In the genomic region with DNA sequence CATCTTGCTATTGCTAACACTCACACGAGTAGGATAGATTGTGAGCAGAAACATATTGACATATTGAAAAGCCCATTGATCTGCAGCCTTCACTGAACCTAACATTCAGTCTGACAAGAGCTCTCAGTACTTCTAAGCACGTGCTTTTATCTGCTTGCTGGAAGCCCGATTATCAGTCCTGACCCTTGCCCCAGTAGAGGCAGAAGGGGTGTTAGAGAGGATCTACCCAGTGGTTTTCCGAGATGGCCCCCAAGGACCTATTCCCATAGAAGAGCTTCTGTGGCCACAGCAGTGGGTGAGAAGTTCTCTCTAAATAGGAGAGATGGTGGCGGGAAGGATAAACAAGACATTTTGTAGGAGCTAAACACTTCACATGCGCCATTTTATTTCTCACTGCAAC, we compare ENCODE assay signal across 1 cellular context.
TF ChIP-seq lines count a peak whose summit lies in the region.

No MANE protein-coding gene starts in this region.

TF ChIP-seq in K562, 482 proteins besides CTCF, POLR2A, EP300 and RAD21 (continued from another document and continues in another):
- TF ChIP-seq, protein P1, sequence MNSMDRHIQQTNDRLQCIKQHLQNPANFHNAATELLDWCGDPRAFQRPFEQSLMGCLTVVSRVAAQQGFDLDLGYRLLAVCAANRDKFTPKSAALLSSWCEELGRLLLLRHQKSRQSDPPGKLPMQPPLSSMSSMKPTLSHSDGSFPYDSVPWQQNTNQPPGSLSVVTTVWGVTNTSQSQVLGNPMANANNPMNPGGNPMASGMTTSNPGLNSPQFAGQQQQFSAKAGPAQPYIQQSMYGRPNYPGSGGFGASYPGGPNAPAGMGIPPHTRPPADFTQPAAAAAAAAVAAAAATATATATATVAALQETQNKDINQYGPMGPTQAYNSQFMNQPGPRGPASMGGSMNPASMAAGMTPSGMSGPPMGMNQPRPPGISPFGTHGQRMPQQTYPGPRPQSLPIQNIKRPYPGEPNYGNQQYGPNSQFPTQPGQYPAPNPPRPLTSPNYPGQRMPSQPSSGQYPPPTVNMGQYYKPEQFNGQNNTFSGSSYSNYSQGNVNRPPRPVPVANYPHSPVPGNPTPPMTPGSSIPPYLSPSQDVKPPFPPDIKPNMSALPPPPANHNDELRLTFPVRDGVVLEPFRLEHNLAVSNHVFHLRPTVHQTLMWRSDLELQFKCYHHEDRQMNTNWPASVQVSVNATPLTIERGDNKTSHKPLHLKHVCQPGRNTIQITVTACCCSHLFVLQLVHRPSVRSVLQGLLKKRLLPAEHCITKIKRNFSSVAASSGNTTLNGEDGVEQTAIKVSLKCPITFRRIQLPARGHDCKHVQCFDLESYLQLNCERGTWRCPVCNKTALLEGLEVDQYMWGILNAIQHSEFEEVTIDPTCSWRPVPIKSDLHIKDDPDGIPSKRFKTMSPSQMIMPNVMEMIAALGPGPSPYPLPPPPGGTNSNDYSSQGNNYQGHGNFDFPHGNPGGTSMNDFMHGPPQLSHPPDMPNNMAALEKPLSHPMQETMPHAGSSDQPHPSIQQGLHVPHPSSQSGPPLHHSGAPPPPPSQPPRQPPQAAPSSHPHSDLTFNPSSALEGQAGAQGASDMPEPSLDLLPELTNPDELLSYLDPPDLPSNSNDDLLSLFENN (IDR thresholded peaks at IDR 0.05; ENCODE audit: low read depth in 2 of 2, low read length in 2 of 2), result no peak
- TF ChIP-seq ZNF175 (CRISPR knock-in tag; IDR thresholded peaks at IDR 0.05; ENCODE audit: low read depth), result peak; percentile 67; the same call in 1 of the 2 replicates
- TF ChIP-seq XRCC5 (IDR thresholded peaks at IDR 0.05; ENCODE audit: low read depth, low read length), result no peak
- TF ChIP-seq SMARCC2 (IDR thresholded peaks at IDR 0.05; ENCODE audit: low read depth), result no peak
- no peak for TF ChIP-seq MEF2D (tag; conservative IDR thresholded peaks at IDR 0.05; ENCODE audit: low read depth)
- TF ChIP-seq MYC (IDR thresholded peaks at IDR 0.05; ENCODE audit: low read depth, low read length), result no peak
- TF ChIP-seq MYC (CRISPR knock-in tag; IDR thresholded peaks at IDR 0.05; ENCODE audit: borderline replicate concordance, low read depth), result no peak
- no peak for TF ChIP-seq ZNF354B (CRISPR knock-in tag; IDR thresholded peaks at IDR 0.05)
- TF ChIP-seq GTF2E2 (tag; IDR thresholded peaks at IDR 0.05), result no peak
- 0 out of 2 replicates have a peak, but pooled peaks have one; percentile 58 for TF ChIP-seq E2F3 (CRISPR knock-in tag; IDR thresholded peaks at IDR 0.05)
- TF ChIP-seq, protein P2, sequence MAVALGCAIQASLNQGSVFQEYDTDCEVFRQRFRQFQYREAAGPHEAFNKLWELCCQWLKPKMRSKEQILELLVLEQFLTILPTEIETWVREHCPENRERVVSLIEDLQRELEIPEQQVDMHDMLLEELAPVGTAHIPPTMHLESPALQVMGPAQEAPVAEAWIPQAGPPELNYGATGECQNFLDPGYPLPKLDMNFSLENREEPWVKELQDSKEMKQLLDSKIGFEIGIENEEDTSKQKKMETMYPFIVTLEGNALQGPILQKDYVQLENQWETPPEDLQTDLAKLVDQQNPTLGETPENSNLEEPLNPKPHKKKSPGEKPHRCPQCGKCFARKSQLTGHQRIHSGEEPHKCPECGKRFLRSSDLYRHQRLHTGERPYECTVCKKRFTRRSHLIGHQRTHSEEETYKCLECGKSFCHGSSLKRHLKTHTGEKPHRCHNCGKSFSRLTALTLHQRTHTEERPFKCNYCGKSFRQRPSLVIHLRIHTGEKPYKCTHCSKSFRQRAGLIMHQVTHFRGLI (CRISPR knock-in tag; IDR thresholded peaks at IDR 0.05), result peak; percentile 74; the same call in 1 of the 2 replicates
- TF ChIP-seq ILK (tag; IDR thresholded peaks at IDR 0.05; ENCODE audit: borderline replicate concordance, low read depth), result 0 out of 2 replicates have a peak, but pooled peaks have one; percentile 4
- TF ChIP-seq, protein P3, sequence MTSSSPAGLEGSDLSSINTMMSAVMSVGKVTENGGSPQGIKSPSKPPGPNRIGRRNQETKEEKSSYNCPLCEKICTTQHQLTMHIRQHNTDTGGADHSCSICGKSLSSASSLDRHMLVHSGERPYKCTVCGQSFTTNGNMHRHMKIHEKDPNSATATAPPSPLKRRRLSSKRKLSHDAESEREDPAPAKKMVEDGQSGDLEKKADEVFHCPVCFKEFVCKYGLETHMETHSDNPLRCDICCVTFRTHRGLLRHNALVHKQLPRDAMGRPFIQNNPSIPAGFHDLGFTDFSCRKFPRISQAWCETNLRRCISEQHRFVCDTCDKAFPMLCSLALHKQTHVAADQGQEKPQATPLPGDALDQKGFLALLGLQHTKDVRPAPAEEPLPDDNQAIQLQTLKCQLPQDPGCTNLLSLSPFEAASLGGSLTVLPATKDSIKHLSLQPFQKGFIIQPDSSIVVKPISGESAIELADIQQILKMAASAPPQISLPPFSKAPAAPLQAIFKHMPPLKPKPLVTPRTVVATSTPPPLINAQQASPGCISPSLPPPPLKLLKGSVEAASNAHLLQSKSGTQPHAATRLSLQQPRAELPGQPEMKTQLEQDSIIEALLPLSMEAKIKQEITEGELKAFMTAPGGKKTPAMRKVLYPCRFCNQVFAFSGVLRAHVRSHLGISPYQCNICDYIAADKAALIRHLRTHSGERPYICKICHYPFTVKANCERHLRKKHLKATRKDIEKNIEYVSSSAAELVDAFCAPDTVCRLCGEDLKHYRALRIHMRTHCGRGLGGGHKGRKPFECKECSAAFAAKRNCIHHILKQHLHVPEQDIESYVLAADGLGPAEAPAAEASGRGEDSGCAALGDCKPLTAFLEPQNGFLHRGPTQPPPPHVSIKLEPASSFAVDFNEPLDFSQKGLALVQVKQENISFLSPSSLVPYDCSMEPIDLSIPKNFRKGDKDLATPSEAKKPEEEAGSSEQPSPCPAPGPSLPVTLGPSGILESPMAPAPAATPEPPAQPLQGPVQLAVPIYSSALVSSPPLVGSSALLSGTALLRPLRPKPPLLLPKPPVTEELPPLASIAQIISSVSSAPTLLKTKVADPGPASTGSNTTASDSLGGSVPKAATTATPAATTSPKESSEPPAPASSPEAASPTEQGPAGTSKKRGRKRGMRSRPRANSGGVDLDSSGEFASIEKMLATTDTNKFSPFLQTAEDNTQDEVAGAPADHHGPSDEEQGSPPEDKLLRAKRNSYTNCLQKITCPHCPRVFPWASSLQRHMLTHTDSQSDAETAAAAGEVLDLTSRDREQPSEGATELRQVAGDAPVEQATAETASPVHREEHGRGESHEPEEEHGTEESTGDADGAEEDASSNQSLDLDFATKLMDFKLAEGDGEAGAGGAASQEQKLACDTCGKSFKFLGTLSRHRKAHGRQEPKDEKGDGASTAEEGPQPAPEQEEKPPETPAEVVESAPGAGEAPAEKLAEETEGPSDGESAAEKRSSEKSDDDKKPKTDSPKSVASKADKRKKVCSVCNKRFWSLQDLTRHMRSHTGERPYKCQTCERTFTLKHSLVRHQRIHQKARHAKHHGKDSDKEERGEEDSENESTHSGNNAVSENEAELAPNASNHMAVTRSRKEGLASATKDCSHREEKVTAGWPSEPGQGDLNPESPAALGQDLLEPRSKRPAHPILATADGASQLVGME (CRISPR knock-in tag; IDR thresholded peaks at IDR 0.05), result 0 out of 2 replicates have a peak, but pooled peaks have one; percentile 64
- TF ChIP-seq, protein P4, sequence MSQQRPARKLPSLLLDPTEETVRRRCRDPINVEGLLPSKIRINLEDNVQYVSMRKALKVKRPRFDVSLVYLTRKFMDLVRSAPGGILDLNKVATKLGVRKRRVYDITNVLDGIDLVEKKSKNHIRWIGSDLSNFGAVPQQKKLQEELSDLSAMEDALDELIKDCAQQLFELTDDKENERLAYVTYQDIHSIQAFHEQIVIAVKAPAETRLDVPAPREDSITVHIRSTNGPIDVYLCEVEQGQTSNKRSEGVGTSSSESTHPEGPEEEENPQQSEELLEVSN (IDR thresholded peaks at IDR 0.05; ENCODE audit: borderline replicate concordance in 1 of 2, extremely low read depth in 1 of 2, insufficient read depth in 1 of 2, insufficient read length in 1 of 2, low read depth in 1 of 2, low read length in 1 of 2, poor library complexity in 1 of 2, severe bottlenecking in 1 of 2), result no peak
- no peak for TF ChIP-seq SNRNP70 (optimal IDR thresholded peaks at IDR 0.05; ENCODE audit: low read depth, low read length)
- 0 out of 4 replicates have a peak, but pooled peaks of 1 of the 2 experiments have one; percentile 17 for TF ChIP-seq FOXA3 (CRISPR knock-in tag; conservative IDR thresholded peaks at IDR 0.05 in 1 of 2, IDR thresholded peaks at IDR 0.05 in 1 of 2)
- TF ChIP-seq ZNF583 (CRISPR knock-in tag; IDR thresholded peaks at IDR 0.05), result 0 out of 2 replicates have a peak, but pooled peaks have one; percentile 58
- TF ChIP-seq GATAD2A (IDR thresholded peaks at IDR 0.05), result no peak
- TF ChIP-seq CEBPG (CRISPR knock-in tag; IDR thresholded peaks at IDR 0.05), result no peak
- no peak for TF ChIP-seq CEBPG (tag; conservative IDR thresholded peaks at IDR 0.05 in 1 of 2, IDR thresholded peaks at IDR 0.05 in 1 of 2)
- no peak for TF ChIP-seq TAF9B (IDR thresholded peaks at IDR 0.05; ENCODE audit: partially characterized antibody)
- no peak for TF ChIP-seq POLR3A (IDR thresholded peaks at IDR 0.05; ENCODE audit: borderline replicate concordance, extremely low read depth, insufficient read depth, insufficient read length)
- TF ChIP-seq, protein P5, sequence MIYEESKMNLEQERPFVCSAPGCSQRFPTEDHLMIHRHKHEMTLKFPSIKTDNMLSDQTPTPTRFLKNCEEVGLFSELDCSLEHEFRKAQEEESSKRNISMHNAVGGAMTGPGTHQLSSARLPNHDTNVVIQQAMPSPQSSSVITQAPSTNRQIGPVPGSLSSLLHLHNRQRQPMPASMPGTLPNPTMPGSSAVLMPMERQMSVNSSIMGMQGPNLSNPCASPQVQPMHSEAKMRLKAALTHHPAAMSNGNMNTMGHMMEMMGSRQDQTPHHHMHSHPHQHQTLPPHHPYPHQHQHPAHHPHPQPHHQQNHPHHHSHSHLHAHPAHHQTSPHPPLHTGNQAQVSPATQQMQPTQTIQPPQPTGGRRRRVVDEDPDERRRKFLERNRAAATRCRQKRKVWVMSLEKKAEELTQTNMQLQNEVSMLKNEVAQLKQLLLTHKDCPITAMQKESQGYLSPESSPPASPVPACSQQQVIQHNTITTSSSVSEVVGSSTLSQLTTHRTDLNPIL (CRISPR knock-in tag; IDR thresholded peaks at IDR 0.05), result no peak
- TF ChIP-seq PCBP2 (IDR thresholded peaks at IDR 0.05; ENCODE audit: low read depth, low read length, poor library complexity, severe bottlenecking), result no peak
- no peak for TF ChIP-seq SRF (CRISPR knock-in tag; IDR thresholded peaks at IDR 0.05)
- TF ChIP-seq JUND (IDR thresholded peaks at IDR 0.05; ENCODE audit: borderline replicate concordance, low read depth, low read length), result no peak
- TF ChIP-seq JUND (tag; IDR thresholded peaks at IDR 0.05; ENCODE audit: borderline replicate concordance, low read depth, low read length), result no peak
- 0 out of 2 replicates have a peak, but pooled peaks have one; percentile 29 for TF ChIP-seq ELF4 (CRISPR knock-in tag; IDR thresholded peaks at IDR 0.05)
- TF ChIP-seq, protein P6, sequence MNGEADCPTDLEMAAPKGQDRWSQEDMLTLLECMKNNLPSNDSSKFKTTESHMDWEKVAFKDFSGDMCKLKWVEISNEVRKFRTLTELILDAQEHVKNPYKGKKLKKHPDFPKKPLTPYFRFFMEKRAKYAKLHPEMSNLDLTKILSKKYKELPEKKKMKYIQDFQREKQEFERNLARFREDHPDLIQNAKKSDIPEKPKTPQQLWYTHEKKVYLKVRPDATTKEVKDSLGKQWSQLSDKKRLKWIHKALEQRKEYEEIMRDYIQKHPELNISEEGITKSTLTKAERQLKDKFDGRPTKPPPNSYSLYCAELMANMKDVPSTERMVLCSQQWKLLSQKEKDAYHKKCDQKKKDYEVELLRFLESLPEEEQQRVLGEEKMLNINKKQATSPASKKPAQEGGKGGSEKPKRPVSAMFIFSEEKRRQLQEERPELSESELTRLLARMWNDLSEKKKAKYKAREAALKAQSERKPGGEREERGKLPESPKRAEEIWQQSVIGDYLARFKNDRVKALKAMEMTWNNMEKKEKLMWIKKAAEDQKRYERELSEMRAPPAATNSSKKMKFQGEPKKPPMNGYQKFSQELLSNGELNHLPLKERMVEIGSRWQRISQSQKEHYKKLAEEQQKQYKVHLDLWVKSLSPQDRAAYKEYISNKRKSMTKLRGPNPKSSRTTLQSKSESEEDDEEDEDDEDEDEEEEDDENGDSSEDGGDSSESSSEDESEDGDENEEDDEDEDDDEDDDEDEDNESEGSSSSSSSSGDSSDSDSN (IDR thresholded peaks at IDR 0.05; ENCODE audit: borderline replicate concordance in 1 of 2, low read depth in 2 of 2, low read length in 2 of 2), result no peak
- TF ChIP-seq SP1 (CRISPR knock-in tag; IDR thresholded peaks at IDR 0.05), result no peak
